1 cellular context compared by ENCODE assay signal in genomic region chr11:14414470-14415461, GRCh38.
A peak's percentile ranks its signal among the peaks of the same experiment; 100 is the strongest.
TF ChIP-seq lines count a peak whose summit lies in the region.

No MANE protein-coding gene starts in this region.

TF ChIP-seq in SK-N-SH, 30 proteins besides CTCF, POLR2A, EP300 and RAD21 (continued from another document):
- no peak for TF ChIP-seq REST (IDR thresholded peaks at IDR 0.05; ENCODE audit: low read depth, low read length)
- no peak for TF ChIP-seq GATA2 (CRISPR knock-in tag; IDR thresholded peaks at IDR 0.05)
- no peak for TF ChIP-seq FOXJ3 (CRISPR knock-in tag; IDR thresholded peaks at IDR 0.05)
- no peak for TF ChIP-seq TEAD4 (IDR thresholded peaks at IDR 0.05; ENCODE audit: borderline replicate concordance, insufficient read depth)
- TF ChIP-seq RXRA (IDR thresholded peaks at IDR 0.05; ENCODE audit: borderline replicate concordance, low read depth): peak; percentile 46; the same call in 1 of the 2 replicates
- no peak for TF ChIP-seq CHD2 (IDR thresholded peaks at IDR 0.05; ENCODE audit: low read length, partially characterized antibody)
- TF ChIP-seq TAF1 (IDR thresholded peaks at IDR 0.05; ENCODE audit: borderline replicate concordance, low read depth, low read length): no peak
- TF ChIP-seq, protein P1, sequence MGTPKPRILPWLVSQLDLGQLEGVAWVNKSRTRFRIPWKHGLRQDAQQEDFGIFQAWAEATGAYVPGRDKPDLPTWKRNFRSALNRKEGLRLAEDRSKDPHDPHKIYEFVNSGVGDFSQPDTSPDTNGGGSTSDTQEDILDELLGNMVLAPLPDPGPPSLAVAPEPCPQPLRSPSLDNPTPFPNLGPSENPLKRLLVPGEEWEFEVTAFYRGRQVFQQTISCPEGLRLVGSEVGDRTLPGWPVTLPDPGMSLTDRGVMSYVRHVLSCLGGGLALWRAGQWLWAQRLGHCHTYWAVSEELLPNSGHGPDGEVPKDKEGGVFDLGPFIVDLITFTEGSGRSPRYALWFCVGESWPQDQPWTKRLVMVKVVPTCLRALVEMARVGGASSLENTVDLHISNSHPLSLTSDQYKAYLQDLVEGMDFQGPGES (IDR thresholded peaks at IDR 0.05; ENCODE audit: low read depth, low read length): no peak
- no peak for TF ChIP-seq GABPA (IDR thresholded peaks at IDR 0.05; ENCODE audit: low read depth)
- no peak for TF ChIP-seq NRF1 (IDR thresholded peaks at IDR 0.05; ENCODE audit: low read depth, low read length)
- no peak for TF ChIP-seq MEF2A (IDR thresholded peaks at IDR 0.05; ENCODE audit: borderline replicate concordance, low read depth)
- no peak for TF ChIP-seq SMC3 (IDR thresholded peaks at IDR 0.05; ENCODE audit: low read depth, low read length)
- TF ChIP-seq PBX3 (IDR thresholded peaks at IDR 0.05): peak; percentile 46
